In the genomic region with DNA sequence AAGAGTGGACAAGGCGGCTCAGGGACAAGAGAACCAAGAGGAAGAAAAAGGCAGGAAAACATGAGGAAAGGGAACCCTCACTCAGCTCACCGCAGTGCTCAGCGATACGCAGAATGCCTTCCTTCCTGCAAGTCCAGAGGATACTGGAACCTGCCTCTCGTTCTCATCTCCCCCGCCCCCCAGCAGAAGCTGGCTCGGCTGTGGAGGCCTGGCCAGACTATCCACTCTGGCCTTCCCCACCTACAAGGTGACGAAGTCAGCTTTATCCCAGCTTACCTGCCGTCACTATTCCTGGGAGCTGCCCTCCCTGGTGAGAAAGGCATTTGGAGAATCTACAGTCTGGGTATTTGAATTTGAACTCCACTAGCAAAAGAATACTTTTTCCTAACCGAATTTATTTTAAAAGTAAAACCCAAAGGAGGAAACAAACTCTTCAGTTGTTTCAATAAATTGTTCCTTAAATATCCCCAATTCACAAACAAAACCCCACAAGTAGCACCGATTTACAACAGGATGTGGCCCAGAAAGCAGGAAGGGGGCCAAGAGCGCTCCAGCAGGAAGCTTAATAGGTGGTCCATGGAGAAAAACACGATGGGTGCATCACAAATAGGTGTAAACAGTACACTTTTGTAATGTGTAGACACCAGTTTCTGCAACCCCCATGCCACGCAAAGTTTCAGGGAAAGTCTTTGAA, we compare ENCODE assay signal across 8 cellular contexts. TPM values are rescaled to one million over a fixed set of nuclear protein-coding genes. Genes with fewer than 3 reads are reported as not detected.
A peak's percentile ranks its signal among the peaks of the same experiment; 100 is the strongest.
DNase-seq lines count a peak whose midpoint lies in the region; ATAC-seq, FAIRE-seq and TF ChIP-seq lines count a peak whose summit lies in the region.

No MANE protein-coding gene starts in this region.

- BruUV-seq in HepG2 (replicated peaks; lab: Mats Ljungman, UMichigan) = no TSS peak

- TF ChIP-seq CTCF in brain (conservative IDR thresholded peaks at IDR 0.05) = no peak
- TF ChIP-seq CTCF in HepG2 (CRISPR knock-in tag; IDR thresholded peaks at IDR 0.05) = no peak
- TF ChIP-seq CTCF in tibial nerve (IDR thresholded peaks at IDR 0.05) = no peak

- H3K36me3 Mint-ChIP-seq in activated naive CD4-positive, alpha-beta T cell treated with anti-CD3 and anti-CD28 coated beads for 36 hours (ENCODE audit: low read depth) = peaks cover 6% of the 10 kb centered on the region
- H3K36me3 Mint-ChIP-seq in brain = peaks cover 9% of the 10 kb centered on the region

- POLR2A ChIA-PET in HepG2 (lab: Yijun Ruan, JAX) = interaction anchor here (1.0 to 6.4 kb wide), 4 partner anchors 9 to 44 kb away, joined by 3 to 118 read pairs (median 49); a partner anchor contains a TSS

- peak overlapping the region; percentile 22 for H3K4me2 ChIP-seq in HepG2 (ENCODE audit: low read depth, low read length)

- H3K27me3 Mint-ChIP-seq in activated naive CD4-positive, alpha-beta T cell treated with anti-CD3 and anti-CD28 coated beads for 36 hours (ENCODE audit: low read depth) = no peaks in the 10 kb centered on the region
- peaks cover 7% of the 10 kb centered on the region for H3K27me3 Mint-ChIP-seq in brain

- H3K9ac ChIP-seq in HepG2 (ENCODE audit: insufficient read depth, low read depth, low read length) = 0 out of 2 replicates have a peak overlapping the region, but pooled peaks have one; percentile 7

- H2AFZ ChIP-seq in HepG2 (ENCODE audit: low read length) = no peak overlapping the region

- H3K27me3 ChIP-seq in HepG2 (ENCODE audit: control insufficient read depth in 1 of 2, insufficient read depth in 2 of 2, low read length in 2 of 2) = peaks cover 0 to 5% of the 10 kb centered on the region in 2 experiments; a peak in 1 of 5 replicates
- H3K27me3 ChIP-seq in tibial nerve = no peaks in the 10 kb centered on the region

- intact Hi-C loops in activated naive CD4-positive, alpha-beta T cell treated with anti-CD3 and anti-CD28 coated beads for 36 hours (cut with micrococcal nuclease) = no loop called here
- intact Hi-C loops in HepG2 (cut with micrococcal nuclease; ENCODE audit: unreplicated experiment) = no loop called here

- DNase-seq in activated naive CD4-positive, alpha-beta T cell treated with anti-CD3 and anti-CD28 coated beads for 36 hours = no peak
- DNase-seq in activated naive CD4-positive, alpha-beta T cell treated with Interleukin-2 at 50 U/mL for 16 hours = no peak
- DNase-seq in HepG2 (ENCODE audit: low spot score) (no peak), tibial nerve (ENCODE audit: low spot score in 2 of 2) (no peak), SHP77 (lab: John Stamatoyannopoulos, UW) (no peak)

- H3K27ac ChIP-seq in HepG2 (ENCODE audit: extremely low read length, insufficient read depth, low read length) (peak overlapping the region; percentile 33), tibial nerve (peak overlapping the region in 3 of 4 donors; percentile 82 to 100 (median 96))

- no peak for TF ChIP-seq EP300 in HepG2 (IDR thresholded peaks at IDR 0.05; ENCODE audit: low read depth in 2 of 2, low read length in 2 of 2)
- no peak for TF ChIP-seq EP300 in HepG2 (CRISPR knock-in tag; IDR thresholded peaks at IDR 0.05; ENCODE audit: borderline replicate concordance)
- TF ChIP-seq EP300 in tibial nerve (IDR thresholded peaks at IDR 0.05) = no peak

- H3K27ac Mint-ChIP-seq in activated naive CD4-positive, alpha-beta T cell treated with anti-CD3 and anti-CD28 coated beads for 36 hours = peak overlapping the region; percentile 86
- peak overlapping the region in 4 of 5 experiments; percentile 24 to 85 (median 56) for H3K27ac Mint-ChIP-seq in brain

- H3K9me3 Mint-ChIP-seq in activated naive CD4-positive, alpha-beta T cell treated with anti-CD3 and anti-CD28 coated beads for 36 hours = no peaks in the 10 kb centered on the region
- H3K9me3 Mint-ChIP-seq in brain = no peaks in the 10 kb centered on the region

- no peak for TF ChIP-seq RAD21 in HepG2 (CRISPR knock-in tag; IDR thresholded peaks at IDR 0.05)

- in situ Hi-C loops in HepG2 (cut with HindIII; ENCODE audit: extremely low pct_ligation_motif_present, low pct_unique_long_range_greater_than_20kb) = no loop called here

- FAIRE-seq in HepG2 (lab: Jason Lieb, UNC) = no peak

- ATAC-seq in HepG2 (no peak), HG02623 (IDR thresholded peaks at IDR 0.05; ENCODE audit: unreplicated experiment) (no peak), GM18498 (IDR thresholded peaks at IDR 0.05; ENCODE audit: unreplicated experiment) (no peak)

- 0 out of 6 replicates have a peak overlapping the region, but pooled peaks of 1 of the 3 experiments have one; percentile 15 for H3K4me3 ChIP-seq in HepG2 (replicated peaks in 1 of 3; ENCODE audit: insufficient read depth in 1 of 3, low read depth in 2 of 3, low read length in 3 of 3)
- H3K4me3 ChIP-seq in tibial nerve = peak overlapping the region; percentile 5 to 56 (median 48)

- CTCF ChIA-PET in activated naive CD4-positive, alpha-beta T cell treated with anti-CD3 and anti-CD28 coated beads for 36 hours (lab: Charles Lee) = interaction anchor here (1.3 to 2.9 kb wide), 4 partner anchors 9 to 29 kb away, joined by 4 to 15 read pairs (median 6); a partner anchor contains a TSS
- CTCF ChIA-PET in HepG2 (lab: Yijun Ruan, JAX; ENCODE audit: low intra/inter-chr PET ratio, low total read pairs) = no interaction called here

- peak overlapping the region; percentile 86 for H3K4me3 Mint-ChIP-seq in activated naive CD4-positive, alpha-beta T cell treated with anti-CD3 and anti-CD28 coated beads for 36 hours
- peak overlapping the region; percentile 79 to 94 (median 93) for H3K4me3 Mint-ChIP-seq in brain

- peaks cover 61% of the 10 kb centered on the region for H3K4me1 Mint-ChIP-seq in activated naive CD4-positive, alpha-beta T cell treated with anti-CD3 and anti-CD28 coated beads for 36 hours (ENCODE audit: low read depth)
- H3K4me1 Mint-ChIP-seq in brain = peaks cover 75% of the 10 kb centered on the region

- H3K79me2 ChIP-seq in HepG2 (ENCODE audit: insufficient read depth, low read length) = peaks cover 99% of the 10 kb centered on the region

- WGBS in HepG2 (ENCODE audit: low lambda C conversion rate) = 90% methylated on average over 14 of the region's 14 CpGs
- 46 to 50% methylated on average over 14 of the region's 14 CpGs for WGBS in tibial nerve, 2 donors

- H3K36me3 ChIP-seq in HepG2 (replicated peaks in 1 of 2; ENCODE audit: control insufficient read depth in 1 of 2, insufficient read depth in 2 of 2, low read length in 2 of 2) (peaks cover 3 to 15% of the 10 kb centered on the region in 2 experiments; a peak in 3 of 5 replicates), tibial nerve (peaks cover 0 to under 1% (median 0%) of the 10 kb centered on the region in 3 donors)

- TF ChIP-seq POLR2A in HepG2 (IDR thresholded peaks at IDR 0.05; ENCODE audit: insufficient read depth in 1 of 2, low read depth in 2 of 2, low read length in 2 of 2) (no peak; a peak in 1 of 4 replicates), tibial nerve (IDR thresholded peaks at IDR 0.05) (no peak)

- H3K4me1 ChIP-seq in HepG2 (ENCODE audit: insufficient read depth, low read length) = peaks cover 65% of the 10 kb centered on the region
- peaks cover 0 to 69% (median 57%) of the 10 kb centered on the region in 4 donors for H3K4me1 ChIP-seq in tibial nerve

- no peaks in the 10 kb centered on the region for H3K9me3 ChIP-seq in HepG2 (ENCODE audit: low read length)
- H3K9me3 ChIP-seq in tibial nerve = no peaks in the 10 kb centered on the region

- peaks cover 66% of the 10 kb centered on the region for H4K20me1 ChIP-seq in HepG2 (ENCODE audit: insufficient read depth, low read length)

RNA-seq across cellular contexts. Expression of a gene that starts 2.1 kb away (rescaled TPM):
- total RNA-seq in activated naive CD4-positive, alpha-beta T cell treated with anti-CD3 and anti-CD28 coated beads for 36 hours = 10 to 100 TPM; 49.5 to 50.3 TPM
- polyA plus RNA-seq in brain (ENCODE audit: insufficient read depth, low read depth, low replicate concordance) (47.3 TPM), HepG2 (2011; rRNA removed) (72.6 and 75.0 TPM in 2 replicates)
- total RNA-seq in HepG2 (2016; rRNA removed; fragmentation: Illumina TruSeq; extraction: Trizol) (75.1 and 77.0 TPM in 2 replicates), tibial nerve (10 to 100 TPM; 64.5 to 89.7 (median 78.9) TPM)
- 14.5 and 17.3 TPM in 2 replicates for total RNA-seq in HepG2 (2016; cell fraction: cytosol; rRNA removed; fragmentation: Illumina TruSeq; extraction: Trizol; ENCODE audit: low read depth)
- 71.7 and 75.6 TPM in 2 replicates for total RNA-seq in HepG2 (2016; cell fraction: insoluble cytoplasmic fraction; rRNA removed; fragmentation: Illumina TruSeq; extraction: Trizol)
- total RNA-seq in HepG2 (2016; cell fraction: membrane; rRNA removed; fragmentation: Illumina TruSeq; extraction: Trizol) = 32.1 and 34.1 TPM in 2 replicates
- 86.6 and 98.5 TPM in 2 replicates for total RNA-seq in HepG2 (2016; cell fraction: nucleus; rRNA removed; fragmentation: Illumina TruSeq; extraction: Trizol)
- polyA plus RNA-seq in HepG2 (2011; cell fraction: cytosol; rRNA removed) = 53.2 and 57.1 TPM in 2 replicates
- polyA plus RNA-seq in HepG2 (2011; cell fraction: nucleus; rRNA removed) = 292 and 297 TPM in 2 replicates
- 67.9 and 74.0 TPM in 2 replicates for polyA plus RNA-seq in HepG2 (2012)
- polyA plus RNA-seq in HepG2 (2016; cell fraction: cytosol; fragmentation: Illumina TruSeq; extraction: Trizol; ENCODE audit: low read depth) = 3.0 TPM in 2 replicates
- polyA plus RNA-seq in HepG2 (2016; cell fraction: insoluble cytoplasmic fraction; fragmentation: Illumina TruSeq; extraction: Trizol; ENCODE audit: low read depth) = 61.5 and 65.9 TPM in 2 replicates
- 10.9 and 11.6 TPM in 2 replicates for polyA plus RNA-seq in HepG2 (2016; cell fraction: membrane; fragmentation: Illumina TruSeq; extraction: Trizol; ENCODE audit: low read depth)
- 130 and 135 TPM in 2 replicates for polyA plus RNA-seq in HepG2 (2016; cell fraction: nucleus; fragmentation: Illumina TruSeq; extraction: Trizol; ENCODE audit: insufficient read depth, low read depth)
- polyA minus RNA-seq in HepG2 (2011; rRNA and poly(A)+ RNA removed; ENCODE audit: low replicate concordance) = 33.0 and 89.8 TPM in 2 replicates
- polyA minus RNA-seq in HepG2 (2011; cell fraction: cytosol; rRNA and poly(A)+ RNA removed) = 30.7 and 35.0 TPM in 2 replicates
- polyA minus RNA-seq in HepG2 (2011; cell fraction: nucleus; rRNA and poly(A)+ RNA removed) = 139 and 144 TPM in 2 replicates

RNA-seq across cellular contexts. Expression of a gene that starts 9.6 kb away (rescaled TPM):
- total RNA-seq in activated naive CD4-positive, alpha-beta T cell treated with anti-CD3 and anti-CD28 coated beads for 36 hours = 10 to 100 TPM; 32.7 to 34.0 TPM
- polyA plus RNA-seq in brain (ENCODE audit: insufficient read depth, low read depth, low replicate concordance) (45.2 TPM), HepG2 (2011; rRNA removed) (39.0 and 39.6 TPM in 2 replicates)
- total RNA-seq in HepG2 (2016; rRNA removed; fragmentation: Illumina TruSeq; extraction: Trizol) (59.8 and 74.4 TPM in 2 replicates), tibial nerve (10 to 100 TPM; 23.4 to 33.4 (median 29.7) TPM)
- total RNA-seq in HepG2 (2016; cell fraction: cytosol; rRNA removed; fragmentation: Illumina TruSeq; extraction: Trizol; ENCODE audit: low read depth) = 17.8 and 18.7 TPM in 2 replicates
- total RNA-seq in HepG2 (2016; cell fraction: insoluble cytoplasmic fraction; rRNA removed; fragmentation: Illumina TruSeq; extraction: Trizol) = 60.3 and 68.0 TPM in 2 replicates
- 45.9 and 46.6 TPM in 2 replicates for total RNA-seq in HepG2 (2016; cell fraction: membrane; rRNA removed; fragmentation: Illumina TruSeq; extraction: Trizol)
- 35.6 and 42.8 TPM in 2 replicates for total RNA-seq in HepG2 (2016; cell fraction: nucleus; rRNA removed; fragmentation: Illumina TruSeq; extraction: Trizol)
- 39.6 and 40.7 TPM in 2 replicates for polyA plus RNA-seq in HepG2 (2011; cell fraction: cytosol; rRNA removed)
- 23.9 and 26.9 TPM in 2 replicates for polyA plus RNA-seq in HepG2 (2011; cell fraction: nucleus; rRNA removed)
- polyA plus RNA-seq in HepG2 (2012) = 36.8 and 46.0 TPM in 2 replicates
- 14.5 and 16.6 TPM in 2 replicates for polyA plus RNA-seq in HepG2 (2016; cell fraction: cytosol; fragmentation: Illumina TruSeq; extraction: Trizol; ENCODE audit: low read depth)
- polyA plus RNA-seq in HepG2 (2016; cell fraction: insoluble cytoplasmic fraction; fragmentation: Illumina TruSeq; extraction: Trizol; ENCODE audit: low read depth) = 66.0 and 70.4 TPM in 2 replicates
- polyA plus RNA-seq in HepG2 (2016; cell fraction: membrane; fragmentation: Illumina TruSeq; extraction: Trizol; ENCODE audit: low read depth) = 31.6 and 32.0 TPM in 2 replicates
- polyA plus RNA-seq in HepG2 (2016; cell fraction: nucleus; fragmentation: Illumina TruSeq; extraction: Trizol; ENCODE audit: insufficient read depth, low read depth) = 58.8 and 62.9 TPM in 2 replicates
- 30.6 and 61.9 TPM in 2 replicates for polyA minus RNA-seq in HepG2 (2011; rRNA and poly(A)+ RNA removed; ENCODE audit: low replicate concordance)
- polyA minus RNA-seq in HepG2 (2011; cell fraction: cytosol; rRNA and poly(A)+ RNA removed) = 28.5 and 31.3 TPM in 2 replicates
- 27.2 and 34.4 TPM in 2 replicates for polyA minus RNA-seq in HepG2 (2011; cell fraction: nucleus; rRNA and poly(A)+ RNA removed)

RNA-seq across cellular contexts. Expression of a gene that starts 24.1 kb away (rescaled TPM):
- 10 to 100 TPM; 17.4 to 20.6 TPM for total RNA-seq in activated naive CD4-positive, alpha-beta T cell treated with anti-CD3 and anti-CD28 coated beads for 36 hours
- polyA plus RNA-seq in brain (ENCODE audit: insufficient read depth, low read depth, low replicate concordance) (0.20 TPM), HepG2 (2011; rRNA removed) (191 and 280 TPM in 2 replicates)
- total RNA-seq in HepG2 (2016; rRNA removed; fragmentation: Illumina TruSeq; extraction: Trizol) (33.6 and 110 TPM in 2 replicates), tibial nerve (10 to 100 TPM in 1 of 4 donors, 1 to 10 TPM in 3; 3.9 to 13.5 (median 4.5) TPM)
- 27.1 and 27.6 TPM in 2 replicates for total RNA-seq in HepG2 (2016; cell fraction: cytosol; rRNA removed; fragmentation: Illumina TruSeq; extraction: Trizol; ENCODE audit: low read depth)
- total RNA-seq in HepG2 (2016; cell fraction: insoluble cytoplasmic fraction; rRNA removed; fragmentation: Illumina TruSeq; extraction: Trizol) = 25.3 and 116 TPM in 2 replicates
- total RNA-seq in HepG2 (2016; cell fraction: membrane; rRNA removed; fragmentation: Illumina TruSeq; extraction: Trizol) = 36.6 and 38.0 TPM in 2 replicates
- total RNA-seq in HepG2 (2016; cell fraction: nucleus; rRNA removed; fragmentation: Illumina TruSeq; extraction: Trizol) = 145 and 168 TPM in 2 replicates
- 57.2 and 94.5 TPM in 2 replicates for polyA plus RNA-seq in HepG2 (2011; cell fraction: cytosol; rRNA removed)
- polyA plus RNA-seq in HepG2 (2011; cell fraction: nucleus; rRNA removed) = 3,698 and 4,960 TPM in 2 replicates
- polyA plus RNA-seq in HepG2 (2012) = 173 and 220 TPM in 2 replicates
- polyA plus RNA-seq in HepG2 (2016; cell fraction: cytosol; fragmentation: Illumina TruSeq; extraction: Trizol; ENCODE audit: low read depth) = 16.5 and 18.1 TPM in 2 replicates
- 36.5 and 42.6 TPM in 2 replicates for polyA plus RNA-seq in HepG2 (2016; cell fraction: insoluble cytoplasmic fraction; fragmentation: Illumina TruSeq; extraction: Trizol; ENCODE audit: low read depth)
- 30.7 and 32.6 TPM in 2 replicates for polyA plus RNA-seq in HepG2 (2016; cell fraction: membrane; fragmentation: Illumina TruSeq; extraction: Trizol; ENCODE audit: low read depth)
- 553 and 603 TPM in 2 replicates for polyA plus RNA-seq in HepG2 (2016; cell fraction: nucleus; fragmentation: Illumina TruSeq; extraction: Trizol; ENCODE audit: insufficient read depth, low read depth)
- polyA minus RNA-seq in HepG2 (2011; rRNA and poly(A)+ RNA removed; ENCODE audit: low replicate concordance) = 0.07 and 195 TPM in 2 replicates
- 33.4 and 43.3 TPM in 2 replicates for polyA minus RNA-seq in HepG2 (2011; cell fraction: cytosol; rRNA and poly(A)+ RNA removed)
- polyA minus RNA-seq in HepG2 (2011; cell fraction: nucleus; rRNA and poly(A)+ RNA removed) = 176 and 196 TPM in 2 replicates
